13 cellular contexts compared by ENCODE assay signal in genomic region chr2:86243272-86243671, GRCh38.
"Had no signal": no experiment of that assay in that cellular context is flagged by ENCODE, and none has a peak within 500 bp of the region (broad histone marks: within the 10 kb centered on the region; RNA-seq: fewer than 3 reads in every experiment).

No MANE protein-coding gene starts in this region.

- H3K9me3 ChIP-seq: breast epithelium, spleen, thyroid gland had no signal

- H3K36me3 ChIP-seq: breast epithelium, spleen, thyroid gland had no signal

- DNase-seq: activated CD4-positive, alpha-beta T cell treated with anti-CD3 and anti-CD28 coated beads, Interleukin-2, amount 50 U/mL, for 4 hours; activated CD4-positive, CD25-positive, alpha-beta regulatory T cell treated with anti-CD3 and anti-CD28 coated beads, Interleukin-2, amount 50 U/mL, for 72 hours; activated naive CD4-positive, alpha-beta T cell treated with Interleukin-2 at 50 U/mL for 16 hours; activated T-cell treated with anti-CD3 and anti-CD28 coated beads for 4 hours; anterior cingulate cortex; endodermal cell; spleen; stimulated activated naive CD8-positive, alpha-beta T cell treated with anti-CD3 and anti-CD28 coated beads, Interleukin-15, amount 100 ng/mL, for 72 hours; thyroid gland had no signal

- H3K27ac Mint-ChIP-seq: activated T-helper 17 cell treated with anti-CD3 and anti-CD28 coated beads, Interleukin-2, amount 50 U/mL, for 72 hours; endodermal cell; stimulated activated naive CD8-positive, alpha-beta T cell treated with anti-CD3 and anti-CD28 coated beads, Interleukin-15, amount 100 ng/mL, for 72 hours had no signal

- H3K27me3 Mint-ChIP-seq: activated T-helper 17 cell treated with anti-CD3 and anti-CD28 coated beads, Interleukin-2, amount 50 U/mL, for 72 hours had no signal

- H3K4me3 ChIP-seq: breast epithelium, spleen, thyroid gland had no signal

- H3K9me3 Mint-ChIP-seq: activated T-helper 17 cell treated with anti-CD3 and anti-CD28 coated beads, Interleukin-2, amount 50 U/mL, for 72 hours; stimulated activated naive CD8-positive, alpha-beta T cell treated with anti-CD3 and anti-CD28 coated beads, Interleukin-15, amount 100 ng/mL, for 72 hours had no signal

- H3K27ac ChIP-seq: breast epithelium, spleen, thyroid gland had no signal

- H3K4me1 Mint-ChIP-seq: endodermal cell had no signal

- H3K4me1 ChIP-seq: breast epithelium, thyroid gland had no signal

- H3K4me3 Mint-ChIP-seq: activated T-helper 17 cell treated with anti-CD3 and anti-CD28 coated beads, Interleukin-2, amount 50 U/mL, for 72 hours; endodermal cell; stimulated activated naive CD8-positive, alpha-beta T cell treated with anti-CD3 and anti-CD28 coated beads, Interleukin-15, amount 100 ng/mL, for 72 hours had no signal

- ATAC-seq: activated T-helper 17 cell treated with anti-CD3 and anti-CD28 coated beads, Interleukin-2, amount 50 U/mL, for 72 hours; sciatic nerve; SK-N-SH treated with all-trans-retinoic acid at 6 μM for 48 hours; stimulated activated naive CD8-positive, alpha-beta T cell treated with anti-CD3 and anti-CD28 coated beads, Interleukin-15, amount 100 ng/mL, for 72 hours had no signal

- H3K27me3 ChIP-seq: breast epithelium, spleen, thyroid gland had no signal
